1 cellular context compared by ENCODE assay signal in the genomic region with DNA sequence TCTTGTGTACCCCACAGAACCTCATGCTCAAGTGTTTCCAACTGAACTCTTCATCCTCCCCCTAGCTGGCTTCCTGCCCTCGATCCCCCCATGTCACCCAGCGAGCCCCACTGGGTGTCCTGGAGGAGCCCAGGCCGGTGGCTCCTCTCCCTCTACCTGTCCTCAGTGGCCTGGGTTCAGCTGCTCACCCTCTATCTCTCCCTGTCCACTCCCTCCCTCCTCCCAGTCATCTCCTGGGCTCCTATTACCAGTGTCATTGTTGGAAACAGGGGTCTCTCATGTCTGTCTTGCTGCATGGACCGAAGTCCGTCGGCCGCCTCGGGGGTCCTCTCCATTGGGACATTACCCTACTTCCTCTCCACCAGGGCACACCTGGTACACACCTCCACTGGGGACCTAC.
TF ChIP-seq lines count a peak whose summit lies in the region.

No MANE protein-coding gene starts in this region.

TF ChIP-seq in HCT116, 20 proteins besides CTCF, POLR2A, EP300 and RAD21 (continued from another document):
- TF ChIP-seq SP1 (IDR thresholded peaks at IDR 0.05; ENCODE audit: low read depth) (no peak), EGR1 (IDR thresholded peaks at IDR 0.05; ENCODE audit: low read depth) (no peak), POLR2AphosphoS5 (IDR thresholded peaks at IDR 0.05; ENCODE audit: low read depth, low read length) (no peak), EZH2phosphoT487 (IDR thresholded peaks at IDR 0.05; ENCODE audit: borderline replicate concordance) (no peak), YY1 (IDR thresholded peaks at IDR 0.05; ENCODE audit: extremely low read depth, insufficient replicate concordance, low read depth, low read length) (no peak), EZH2 (IDR thresholded peaks at IDR 0.05) (no peak)
